Comparison of ENCODE assay signal across 1 cellular context in the genomic region with DNA sequence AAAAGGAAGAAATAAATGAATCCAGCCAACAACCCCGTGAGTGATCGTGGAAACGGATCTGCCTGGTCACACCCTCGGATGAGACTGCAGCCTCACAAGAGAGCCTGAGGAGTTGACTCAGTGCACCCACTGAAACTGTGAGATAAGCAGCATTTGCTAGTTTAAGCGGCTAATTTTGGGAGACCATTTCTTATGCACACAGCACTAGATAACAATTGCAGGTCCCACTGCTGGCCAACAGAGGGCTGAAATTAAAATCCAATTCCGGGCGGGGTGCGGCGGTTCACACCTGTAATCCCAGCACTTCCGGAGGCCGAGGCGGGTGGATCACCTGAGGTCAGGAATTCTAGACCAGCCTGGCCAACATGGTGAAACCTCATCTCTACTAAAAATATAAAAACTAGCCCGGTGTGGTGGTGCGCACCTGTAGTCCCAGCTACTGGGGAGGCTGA.
TF ChIP-seq lines count a peak whose summit lies in the region.

No MANE protein-coding gene starts in this region.

TF ChIP-seq in HepG2, 621 proteins besides CTCF, POLR2A, EP300 and RAD21:
- TF ChIP-seq ZFAT (CRISPR knock-in tag; conservative IDR thresholded peaks at IDR 0.05): no peak
- TF ChIP-seq CHD4 (IDR thresholded peaks at IDR 0.05; ENCODE audit: borderline replicate concordance, low read length): no peak
- peak; percentile 49; the same call in 1 of the 2 replicates for TF ChIP-seq ZBTB33 (CRISPR knock-in tag; IDR thresholded peaks at IDR 0.05)
- TF ChIP-seq ZNF121 (CRISPR knock-in tag; IDR thresholded peaks at IDR 0.05): no peak
- TF ChIP-seq, protein P1, sequence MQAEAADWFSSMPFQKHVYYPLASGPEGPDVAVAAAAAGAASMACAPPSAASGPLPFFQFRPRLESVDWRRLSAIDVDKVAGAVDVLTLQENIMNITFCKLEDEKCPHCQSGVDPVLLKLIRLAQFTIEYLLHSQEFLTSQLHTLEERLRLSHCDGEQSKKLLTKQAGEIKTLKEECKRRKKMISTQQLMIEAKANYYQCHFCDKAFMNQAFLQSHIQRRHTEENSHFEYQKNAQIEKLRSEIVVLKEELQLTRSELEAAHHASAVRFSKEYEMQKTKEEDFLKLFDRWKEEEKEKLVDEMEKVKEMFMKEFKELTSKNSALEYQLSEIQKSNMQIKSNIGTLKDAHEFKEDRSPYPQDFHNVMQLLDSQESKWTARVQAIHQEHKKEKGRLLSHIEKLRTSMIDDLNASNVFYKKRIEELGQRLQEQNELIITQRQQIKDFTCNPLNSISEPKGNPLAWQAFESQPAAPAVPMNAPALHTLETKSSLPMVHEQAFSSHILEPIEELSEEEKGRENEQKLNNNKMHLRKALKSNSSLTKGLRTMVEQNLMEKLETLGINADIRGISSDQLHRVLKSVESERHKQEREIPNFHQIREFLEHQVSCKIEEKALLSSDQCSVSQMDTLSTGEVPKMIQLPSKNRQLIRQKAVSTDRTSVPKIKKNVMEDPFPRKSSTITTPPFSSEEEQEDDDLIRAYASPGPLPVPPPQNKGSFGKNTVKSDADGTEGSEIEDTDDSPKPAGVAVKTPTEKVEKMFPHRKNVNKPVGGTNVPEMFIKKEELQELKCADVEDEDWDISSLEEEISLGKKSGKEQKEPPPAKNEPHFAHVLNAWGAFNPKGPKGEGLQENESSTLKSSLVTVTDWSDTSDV (CRISPR knock-in tag; IDR thresholded peaks at IDR 0.05): no peak
- 0 out of 2 replicates have a peak, but pooled peaks have one; percentile 25 for TF ChIP-seq ARID3A (IDR thresholded peaks at IDR 0.05; ENCODE audit: low read depth, low read length)
- no peak for TF ChIP-seq NR1H2 (CRISPR knock-in tag; IDR thresholded peaks at IDR 0.05; ENCODE audit: borderline replicate concordance, low read depth)
- TF ChIP-seq, protein P2, sequence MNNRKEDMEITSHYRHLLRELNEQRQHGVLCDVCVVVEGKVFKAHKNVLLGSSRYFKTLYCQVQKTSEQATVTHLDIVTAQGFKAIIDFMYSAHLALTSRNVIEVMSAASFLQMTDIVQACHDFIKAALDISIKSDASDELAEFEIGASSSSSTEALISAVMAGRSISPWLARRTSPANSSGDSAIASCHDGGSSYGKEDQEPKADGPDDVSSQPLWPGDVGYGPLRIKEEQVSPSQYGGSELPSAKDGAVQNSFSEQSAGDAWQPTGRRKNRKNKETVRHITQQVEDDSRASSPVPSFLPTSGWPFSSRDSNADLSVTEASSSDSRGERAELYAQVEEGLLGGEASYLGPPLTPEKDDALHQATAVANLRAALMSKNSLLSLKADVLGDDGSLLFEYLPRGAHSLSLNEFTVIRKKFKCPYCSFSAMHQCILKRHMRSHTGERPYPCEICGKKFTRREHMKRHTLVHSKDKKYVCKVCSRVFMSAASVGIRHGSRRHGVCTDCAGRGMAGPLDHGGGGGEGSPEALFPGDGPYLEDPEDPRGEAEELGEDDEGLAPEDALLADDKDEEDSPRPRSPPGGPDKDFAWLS (CRISPR knock-in tag; IDR thresholded peaks at IDR 0.05; ENCODE audit: borderline replicate concordance): no peak
- no peak for TF ChIP-seq ZNF639 (CRISPR knock-in tag; conservative IDR thresholded peaks at IDR 0.05)
